Comparison of ENCODE assay signal across 1 cellular context in genomic region chr12:54661048-54661447, GRCh38.
TF ChIP-seq lines count a peak whose summit lies in the region.

No MANE protein-coding gene starts in this region.

TF ChIP-seq in GM23338, 12 proteins besides CTCF, POLR2A, EP300 and RAD21 (continued from another document):
- TF ChIP-seq ZNF462 (CRISPR knock-in tag; IDR thresholded peaks at IDR 0.05) (no peak), NANOG (IDR thresholded peaks at IDR 0.05; ENCODE audit: borderline replicate concordance) (no peak)
